Comparison of ENCODE assay signal across 9 cellular contexts in genomic region chrX:130402211-130402684, GRCh38. TPM values are rescaled to one million over a fixed set of nuclear protein-coding genes. Genes with fewer than 3 reads are reported as not detected.
DNase-seq lines count a peak whose midpoint lies in the region; ATAC-seq and TF ChIP-seq lines count a peak whose summit lies in the region.
"Had no signal": no experiment of that assay in that cellular context is flagged by ENCODE, and none has a peak within 500 bp of the region (broad histone marks: within the 10 kb centered on the region; RNA-seq: fewer than 3 reads in every experiment).

No MANE protein-coding gene starts in this region.

- DNase-seq in fibroblast of the aortic adventitia (ENCODE audit: low read depth) = no peak
- no peak for DNase-seq in skeletal muscle cell (ENCODE audit: low read depth)
- DNase-seq in NCI-H526 (lab: John Stamatoyannopoulos, UW) = no peak
- DNase-seq in pons (ENCODE audit: low spot score) = no peak
- DNase-seq in GM20000 (ENCODE audit: low spot score) = no peak

- ATAC-seq in GM21717 (IDR thresholded peaks at IDR 0.05; ENCODE audit: unreplicated experiment) (peak; percentile 4), SK-N-SH treated with all-trans-retinoic acid at 6 μM for 48 hours (peak; percentile 66), GM21423 (IDR thresholded peaks at IDR 0.05; ENCODE audit: unreplicated experiment) (no peak)

- TF ChIP-seq CTCF in fibroblast of the aortic adventitia (IDR thresholded peaks at IDR 0.05; ENCODE audit: insufficient read depth, low read length) = no peak
- no peak for TF ChIP-seq CTCF in GM20000 (IDR thresholded peaks at IDR 0.05; ENCODE audit: extremely low read depth, missing control alignments)

- H3K4me3 ChIP-seq in fibroblast of the aortic adventitia (ENCODE audit: low read depth, low read length) (peak overlapping the region; percentile 80), skeletal muscle cell (ENCODE audit: low read depth, low read length) (peak overlapping the region; percentile 65)

TF ChIP-seq in SK-N-SH treated with all-trans-retinoic acid at 6 μM for 48 hours, 23 proteins besides CTCF, POLR2A, EP300 and RAD21:
- TF ChIP-seq SNAI2 (CRISPR knock-in tag; IDR thresholded peaks at IDR 0.05) (no peak), CSRNP3 (CRISPR knock-in tag; IDR thresholded peaks at IDR 0.05) (no peak), TOX (CRISPR knock-in tag; IDR thresholded peaks at IDR 0.05; ENCODE audit: borderline replicate concordance) (no peak), ISL1 (CRISPR knock-in tag; IDR thresholded peaks at IDR 0.05) (no peak), CREB5 (CRISPR knock-in tag; IDR thresholded peaks at IDR 0.05; ENCODE audit: low read depth) (no peak), GLIS3 (CRISPR knock-in tag; IDR thresholded peaks at IDR 0.05) (no peak), PATZ1 (CRISPR knock-in tag; IDR thresholded peaks at IDR 0.05; ENCODE audit: borderline replicate concordance) (no peak), ZFP3 (CRISPR knock-in tag; IDR thresholded peaks at IDR 0.05) (no peak), ZNF70 (CRISPR knock-in tag; IDR thresholded peaks at IDR 0.05) (no peak), POU6F1 (CRISPR knock-in tag; IDR thresholded peaks at IDR 0.05; ENCODE audit: borderline replicate concordance, low read depth) (no peak), ZC3H10 (CRISPR knock-in tag; IDR thresholded peaks at IDR 0.05) (no peak), ZNF565 (CRISPR knock-in tag; conservative IDR thresholded peaks at IDR 0.05; ENCODE audit: low read depth) (no peak), BACH2 (CRISPR knock-in tag; IDR thresholded peaks at IDR 0.05; ENCODE audit: borderline replicate concordance) (no peak), OSR1 (CRISPR knock-in tag; IDR thresholded peaks at IDR 0.05) (no peak), RARB (CRISPR knock-in tag; IDR thresholded peaks at IDR 0.05) (no peak), TSHZ2 (CRISPR knock-in tag; IDR thresholded peaks at IDR 0.05) (no peak)

RNA-seq across cellular contexts. Expression of gene RBMX2, which starts 0.5 kb away (rescaled TPM):
- total RNA-seq in fibroblast of the aortic adventitia (ENCODE audit: low replicate concordance) = 24.8 and 47.8 TPM in 2 replicates

RNA-seq across cellular contexts. Expression of gene GPR119, which starts 16.8 kb away (rescaled TPM):
- total RNA-seq in fibroblast of the aortic adventitia (ENCODE audit: low replicate concordance) = not detected in 2 replicates
- total RNA-seq: M059J had no signal
